Comparison of ENCODE assay signal across 7 cellular contexts in the genomic region with DNA sequence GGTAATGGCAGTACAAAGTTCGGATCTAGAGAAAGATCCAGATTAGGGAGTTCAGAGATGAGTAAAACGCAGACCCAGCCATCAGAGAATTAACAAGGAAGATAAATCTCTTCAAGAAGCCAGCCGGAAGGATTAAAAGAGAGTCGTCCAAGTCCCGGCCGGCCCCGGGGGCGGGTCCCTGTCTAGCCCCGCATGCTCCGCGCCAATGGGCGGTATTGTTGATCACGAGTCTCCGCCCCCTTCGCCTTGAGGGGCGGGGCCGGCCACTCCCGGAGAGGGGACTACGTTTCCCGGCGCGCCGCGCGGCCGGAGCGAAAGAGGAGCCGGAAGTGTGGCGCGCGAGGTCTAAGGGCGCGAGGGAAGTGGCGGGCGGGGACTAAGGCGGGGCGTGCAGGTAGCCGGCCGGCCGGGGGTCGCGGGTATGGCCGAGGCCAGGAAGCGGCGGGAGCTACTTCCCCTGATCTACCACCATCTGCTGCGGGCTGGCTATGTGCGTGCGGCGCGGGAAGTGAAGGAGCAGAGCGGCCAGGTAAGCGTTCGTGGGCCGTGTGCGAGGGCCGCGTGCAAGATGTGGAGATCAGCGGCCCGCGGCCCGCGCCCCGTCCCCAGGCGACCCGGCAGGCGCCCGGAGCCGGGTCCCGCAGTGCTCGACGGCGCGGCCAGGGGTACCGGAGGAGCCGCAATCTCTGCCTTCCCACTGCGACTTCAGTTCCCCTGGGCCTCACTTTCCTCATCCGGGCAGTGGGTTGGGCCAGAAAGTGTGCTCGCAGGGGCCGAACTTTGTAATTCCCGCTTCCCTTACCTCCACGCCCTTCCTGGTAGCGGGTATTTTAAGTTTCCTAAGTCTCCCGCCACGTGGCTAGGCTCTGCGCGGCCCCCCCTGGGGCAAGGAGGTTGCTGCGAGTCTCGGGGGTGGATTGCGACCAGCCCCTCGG.
DNase-seq lines count a peak whose midpoint lies in the region; ATAC-seq, FAIRE-seq and TF ChIP-seq lines count a peak whose summit lies in the region.

A gene with protein sequence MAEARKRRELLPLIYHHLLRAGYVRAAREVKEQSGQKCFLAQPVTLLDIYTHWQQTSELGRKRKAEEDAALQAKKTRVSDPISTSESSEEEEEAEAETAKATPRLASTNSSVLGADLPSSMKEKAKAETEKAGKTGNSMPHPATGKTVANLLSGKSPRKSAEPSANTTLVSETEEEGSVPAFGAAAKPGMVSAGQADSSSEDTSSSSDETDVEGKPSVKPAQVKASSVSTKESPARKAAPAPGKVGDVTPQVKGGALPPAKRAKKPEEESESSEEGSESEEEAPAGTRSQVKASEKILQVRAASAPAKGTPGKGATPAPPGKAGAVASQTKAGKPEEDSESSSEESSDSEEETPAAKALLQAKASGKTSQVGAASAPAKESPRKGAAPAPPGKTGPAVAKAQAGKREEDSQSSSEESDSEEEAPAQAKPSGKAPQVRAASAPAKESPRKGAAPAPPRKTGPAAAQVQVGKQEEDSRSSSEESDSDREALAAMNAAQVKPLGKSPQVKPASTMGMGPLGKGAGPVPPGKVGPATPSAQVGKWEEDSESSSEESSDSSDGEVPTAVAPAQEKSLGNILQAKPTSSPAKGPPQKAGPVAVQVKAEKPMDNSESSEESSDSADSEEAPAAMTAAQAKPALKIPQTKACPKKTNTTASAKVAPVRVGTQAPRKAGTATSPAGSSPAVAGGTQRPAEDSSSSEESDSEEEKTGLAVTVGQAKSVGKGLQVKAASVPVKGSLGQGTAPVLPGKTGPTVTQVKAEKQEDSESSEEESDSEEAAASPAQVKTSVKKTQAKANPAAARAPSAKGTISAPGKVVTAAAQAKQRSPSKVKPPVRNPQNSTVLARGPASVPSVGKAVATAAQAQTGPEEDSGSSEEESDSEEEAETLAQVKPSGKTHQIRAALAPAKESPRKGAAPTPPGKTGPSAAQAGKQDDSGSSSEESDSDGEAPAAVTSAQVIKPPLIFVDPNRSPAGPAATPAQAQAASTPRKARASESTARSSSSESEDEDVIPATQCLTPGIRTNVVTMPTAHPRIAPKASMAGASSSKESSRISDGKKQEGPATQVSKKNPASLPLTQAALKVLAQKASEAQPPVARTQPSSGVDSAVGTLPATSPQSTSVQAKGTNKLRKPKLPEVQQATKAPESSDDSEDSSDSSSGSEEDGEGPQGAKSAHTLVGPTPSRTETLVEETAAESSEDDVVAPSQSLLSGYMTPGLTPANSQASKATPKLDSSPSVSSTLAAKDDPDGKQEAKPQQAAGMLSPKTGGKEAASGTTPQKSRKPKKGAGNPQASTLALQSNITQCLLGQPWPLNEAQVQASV (N-terminal part only) (plus strand): TSS at position 372 of the 935 bp plus-strand sequence. CDS start 50 bp downstream, at position 422.

- peak; percentile 94 for ATAC-seq in HG02981 (IDR thresholded peaks at IDR 0.05; ENCODE audit: unreplicated experiment)

- TF ChIP-seq CTCF in astrocyte of the cerebellum (IDR thresholded peaks at IDR 0.05; ENCODE audit: low read depth, low read length, missing control alignments) = no peak

- H3K4me3 ChIP-seq in astrocyte of the cerebellum (ENCODE audit: low read depth, low read length) = peak within 1 kb of the TSS; percentile 82

- peak; percentile 95 for FAIRE-seq in GM18507 (lab: Jason Lieb, UNC)

- in situ Hi-C loops in astrocyte of the cerebellum (cut with HindIII; ENCODE audit: low sequenced_read_pairs) = no loop called here

- DNase-seq in GM18507 (ENCODE audit: extremely low spot score, insufficient read length, low read depth) (peak; percentile 93), NCI-H2029 treated with DMSO at 0.1 percent for 48 hours (lab: John Stamatoyannopoulos, UW) (peak; percentile 92), T-helper 9 cell (peak; percentile 96), astrocyte of the cerebellum (ENCODE audit: low read depth) (peak; percentile 84), hepatic stellate cell (ENCODE audit: low spot score) (peak; percentile 92), retina (peak; percentile 97)

Comparison
In these comparisons a context has a peak if more than half of its experiments do, and no peak if none do; other contexts are left out.
1. Peak in every context shown above with its lines: DNase-seq, ATAC-seq and H3K4me3 ChIP-seq.